ENCODE assay signal across 8 cellular contexts in genomic region chr14:61750708-61751474, GRCh38. TPM values are rescaled to one million over a fixed set of nuclear protein-coding genes. Genes with fewer than 3 reads are reported as not detected.
DNase-seq lines count a peak whose midpoint lies in the region; ATAC-seq and TF ChIP-seq lines count a peak whose summit lies in the region.

No MANE protein-coding gene starts in this region.

- H3K4me1 ChIP-seq in colonic mucosa = no peaks in the 10 kb centered on the region

- intact Hi-C loops in colonic mucosa (cut with DNase I) = loop anchor here (2.0 kb wide), 1 partner anchor 54 kb away; no protein-coding TSS in a partner anchor

- TF ChIP-seq CTCF in GM12864 (IDR thresholded peaks at IDR 0.05; ENCODE audit: low read depth, low read length, missing control alignments) (no peak), colonic mucosa (IDR thresholded peaks at IDR 0.05) (no peak)

- H3K4me3 ChIP-seq in GM12864 (ENCODE audit: low read depth, low read length) (peak overlapping the region; percentile 72), colonic mucosa (peak overlapping the region; percentile 49)

- H3K27me3 ChIP-seq in colonic mucosa = no peaks in the 10 kb centered on the region

- peak overlapping the region; percentile 81 for H3K27ac ChIP-seq in colonic mucosa

- H3K9me3 ChIP-seq in colonic mucosa = no peaks in the 10 kb centered on the region

- peak; percentile 92 for ATAC-seq in HG02610 (IDR thresholded peaks at IDR 0.05; ENCODE audit: unreplicated experiment)

- H3K9ac ChIP-seq in colonic mucosa (ENCODE audit: low read depth in 2 of 2, low read length in 2 of 2) = peak overlapping the region; percentile 70 to 87

- DNase-seq in GM12864 (ENCODE audit: low read depth) = peak; percentile 68
- peak; percentile 97 for DNase-seq in NCI-H2029 (lab: John Stamatoyannopoulos, UW)
- DNase-seq in activated CD4-positive, alpha-beta T cell treated with anti-CD3 and anti-CD28 coated beads for 4 hours = peak; percentile 70 to 71
- peak; percentile 93 for DNase-seq in colonic mucosa
- DNase-seq in left kidney (ENCODE audit: low read depth, low spot score) = peak; percentile 88
- peak; percentile 75 for DNase-seq in stimulated activated CD4-positive, alpha-beta T cell treated with anti-CD3 and anti-CD28 coated beads, Interleukin-4, amount 100 ng/mL, for 1 hour
- no peak for DNase-seq in DMS53 treated with DMSO at 0.1 percent for 48 hours (lab: John Stamatoyannopoulos, UW; ENCODE audit: unreplicated experiment)

- no peaks in the 10 kb centered on the region for H3K36me3 ChIP-seq in colonic mucosa

RNA-seq across cellular contexts. Expression of gene SNAPC1, which starts 11.3 kb away (rescaled TPM):
- total RNA-seq in colonic mucosa = 1 to 10 TPM; 1.3 to 3.0 TPM

RNA-seq across cellular contexts. Expression of gene HIF1A, which starts 55.6 kb away (rescaled TPM):
- total RNA-seq in colonic mucosa = 100 to 1,000 TPM in 1 of 2 donors, 10 to 100 TPM in 1; 99.1 to 128 TPM
